Comparison of ENCODE assay signal across 12 cellular contexts in the genomic region with DNA sequence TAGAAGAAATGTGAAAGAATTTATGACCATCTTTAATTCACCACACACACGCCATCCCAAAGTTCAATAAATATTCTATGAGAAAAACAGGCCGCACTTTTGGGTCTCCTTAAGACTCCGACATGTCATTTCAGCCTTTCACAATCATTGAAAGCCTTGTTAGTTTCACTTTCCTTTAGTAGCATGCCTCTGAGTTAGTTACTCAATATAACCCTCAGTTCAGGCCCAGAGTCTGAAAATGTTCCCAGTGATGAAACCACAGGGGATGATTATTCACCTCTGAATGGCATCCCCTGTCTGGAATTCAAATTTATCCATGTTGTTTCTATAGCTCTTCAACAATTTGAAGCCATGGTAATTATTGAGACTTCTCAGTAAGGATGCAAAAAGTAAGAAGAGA.
DNase-seq lines count a peak whose midpoint lies in the region; ATAC-seq and TF ChIP-seq lines count a peak whose summit lies in the region.
"Had no signal": no experiment of that assay in that cellular context is flagged by ENCODE, and none has a peak within 500 bp of the region (broad histone marks: within the 10 kb centered on the region; RNA-seq: fewer than 3 reads in every experiment).

No MANE protein-coding gene starts in this region.

- DNase-seq in AG08395 (ENCODE audit: low spot score): peak; percentile 73
- no peak for DNase-seq in body of pancreas
- DNase-seq in right lobe of liver: no peak
- DNase-seq in middle frontal gyrus (ENCODE audit: extremely low spot score, low spot score): no peak
- no peak for DNase-seq in Calu3
- DNase-seq: activated naive CD8-positive, alpha-beta T cell treated with anti-CD3 and anti-CD28 coated beads, Interleukin-2, amount 10 ng/mL, durations not matched to agents 7 days and 5 days; left colon had no signal

- TF ChIP-seq CTCF in body of pancreas (IDR thresholded peaks at IDR 0.05): no peak
- no peak for TF ChIP-seq CTCF in right lobe of liver (IDR thresholded peaks at IDR 0.05)
- no peak for TF ChIP-seq CTCF in Calu3 (IDR thresholded peaks at IDR 0.05; ENCODE audit: unreplicated experiment)

- peak overlapping the region in 1 of 4 donors; percentile 3 for H3K27ac ChIP-seq in body of pancreas
- peak overlapping the region in 1 of 3 donors; percentile 14 for H3K27ac ChIP-seq in right lobe of liver

- H3K27ac Mint-ChIP-seq in Calu3 (ENCODE audit: unreplicated experiment): no peak overlapping the region
- H3K27ac Mint-ChIP-seq: activated naive CD8-positive, alpha-beta T cell treated with anti-CD3 and anti-CD28 coated beads, Interleukin-2, amount 10 ng/mL, durations not matched to agents 7 days and 5 days; IgD-negative memory B cell; T-helper 1 cell treated with Interleukin-12 subunit alpha and Interleukin-12 subunit beta and Interleukin-4 antibody, amounts not matched to agents 30 μg/mL and 1 μg/mL, for 36 hours had no signal

- peaks cover 0 to 9% (median 0%) of the 10 kb centered on the region in 3 donors for H3K9me3 ChIP-seq in body of pancreas
- no peaks in the 10 kb centered on the region for H3K9me3 ChIP-seq in right lobe of liver

- H3K36me3 ChIP-seq in body of pancreas (replicated peaks in 1 of 2; ENCODE audit: insufficient read depth in 1 of 2, low read depth in 2 of 2) (no peaks in the 10 kb centered on the region), right lobe of liver (no peaks in the 10 kb centered on the region)

- TF ChIP-seq POLR2A in body of pancreas (IDR thresholded peaks at IDR 0.05): no peak
- no peak for TF ChIP-seq POLR2A in right lobe of liver (IDR thresholded peaks at IDR 0.05)

- no peaks in the 10 kb centered on the region for H3K36me3 Mint-ChIP-seq in Calu3 (ENCODE audit: insufficient read depth, unreplicated experiment)
- H3K36me3 Mint-ChIP-seq: activated naive CD8-positive, alpha-beta T cell treated with anti-CD3 and anti-CD28 coated beads, Interleukin-2, amount 10 ng/mL, durations not matched to agents 7 days and 5 days; IgD-negative memory B cell had no signal

- intact Hi-C loops in body of pancreas (cut with DNase I) (no loop called here), right lobe of liver (cut with DNase I) (no loop called here), Calu3 (cut with micrococcal nuclease; ENCODE audit: unreplicated experiment) (no loop called here)

- H3K4me3 Mint-ChIP-seq in Calu3 (ENCODE audit: low read depth, unreplicated experiment): no peak overlapping the region
- H3K4me3 Mint-ChIP-seq: activated naive CD8-positive, alpha-beta T cell treated with anti-CD3 and anti-CD28 coated beads, Interleukin-2, amount 10 ng/mL, durations not matched to agents 7 days and 5 days; IgD-negative memory B cell; T-helper 1 cell treated with Interleukin-12 subunit alpha and Interleukin-12 subunit beta and Interleukin-4 antibody, amounts not matched to agents 30 μg/mL and 1 μg/mL, for 36 hours had no signal

- CTCF ChIA-PET in Calu3 (lab: Charles Lee): no interaction called here

- H3K4me1 ChIP-seq in body of pancreas (no peaks in the 10 kb centered on the region), right lobe of liver (no peaks in the 10 kb centered on the region)

- WGBS in body of pancreas, 2 donors: 73 to 78% methylated on average over 3 of the region's 3 CpGs
- WGBS in right lobe of liver (ENCODE audit: insufficient coverage, low coverage, low lambda C conversion rate, missing lambda C conversion rate): 13% methylated on average over 3 of the region's 3 CpGs

- BruUV-seq in Calu3 (replicated peaks; lab: Mats Ljungman, UMichigan): no TSS peak

- peaks cover 14% of the 10 kb centered on the region for H3K9me3 Mint-ChIP-seq in Calu3 (ENCODE audit: low read depth, unreplicated experiment)

- ATAC-seq in HG02852 (IDR thresholded peaks at IDR 0.05; ENCODE audit: unreplicated experiment) (peak; percentile 72), body of pancreas (peak; percentile 42), right lobe of liver (peak; percentile 96 to 98 (median 97)), HG02884 (IDR thresholded peaks at IDR 0.05; ENCODE audit: unreplicated experiment) (no peak), GM19351 (IDR thresholded peaks at IDR 0.05; ENCODE audit: unreplicated experiment) (no peak)
- ATAC-seq: left colon had no signal

- H3K27me3 ChIP-seq in body of pancreas: no peaks in the 10 kb centered on the region
- no peaks in the 10 kb centered on the region for H3K27me3 ChIP-seq in right lobe of liver

- H3K27me3 Mint-ChIP-seq in Calu3 (ENCODE audit: unreplicated experiment): no peaks in the 10 kb centered on the region
- H3K27me3 Mint-ChIP-seq: IgD-negative memory B cell had no signal

- H3K4me3 ChIP-seq in body of pancreas: no peak overlapping the region
- peak overlapping the region in 1 of 3 donors; percentile 26 for H3K4me3 ChIP-seq in right lobe of liver

- peaks cover 30% of the 10 kb centered on the region for H3K4me1 Mint-ChIP-seq in Calu3 (ENCODE audit: low read depth, unreplicated experiment)
- H3K4me1 Mint-ChIP-seq: activated naive CD8-positive, alpha-beta T cell treated with anti-CD3 and anti-CD28 coated beads, Interleukin-2, amount 10 ng/mL, durations not matched to agents 7 days and 5 days; IgD-negative memory B cell had no signal

Comparison
In these comparisons a context has a peak if more than half of its experiments do, and no peak if none do; other contexts are left out.
1. ATAC-seq: peak in HG02852 (single experiment), body of pancreas (single experiment) and right lobe of liver (4 of 4); none in HG02884 (single experiment) and GM19351 (single experiment).